ENCODE assay signal across 12 cellular contexts in the genomic region with DNA sequence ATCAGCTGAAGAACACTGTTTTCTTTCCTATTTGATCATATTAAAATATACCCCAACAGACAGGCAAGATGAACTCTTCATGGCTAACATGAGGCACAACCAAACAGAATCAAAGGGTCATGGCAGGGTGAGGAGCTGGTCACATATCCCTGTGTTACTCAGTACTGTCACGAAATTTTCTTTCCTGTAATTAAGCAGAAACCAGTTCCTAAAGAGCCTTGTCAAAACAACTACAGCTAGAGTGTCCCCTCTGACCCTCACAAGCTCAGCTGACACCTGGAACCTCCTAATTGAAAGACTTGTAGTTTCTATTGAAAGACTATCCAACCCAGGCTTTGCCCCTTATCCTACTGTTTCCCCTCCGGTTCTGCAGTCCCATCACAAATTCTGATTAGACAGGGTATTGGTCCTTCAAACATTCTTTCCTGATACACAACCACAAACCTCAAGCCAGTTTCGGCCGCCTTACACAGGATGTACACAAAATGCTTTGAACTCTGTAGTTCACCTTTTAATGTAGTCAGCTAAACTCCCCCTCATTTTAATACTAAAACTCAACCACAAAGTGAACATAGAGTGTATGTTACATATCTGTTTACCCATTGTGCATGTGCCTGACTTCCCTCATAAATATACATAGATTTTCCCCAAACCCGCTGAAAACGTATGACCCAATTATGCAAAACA.
DNase-seq lines count a peak whose midpoint lies in the region; ATAC-seq and TF ChIP-seq lines count a peak whose summit lies in the region.
"Had no signal": no experiment of that assay in that cellular context is flagged by ENCODE, and none has a peak within 500 bp of the region (broad histone marks: within the 10 kb centered on the region; RNA-seq: fewer than 3 reads in every experiment).

No MANE protein-coding gene starts in this region.

- H3K27me3 ChIP-seq in ascending aorta: no peaks in the 10 kb centered on the region

- no peaks in the 10 kb centered on the region for H3K36me3 ChIP-seq in ascending aorta

- ATAC-seq in GM19035 (IDR thresholded peaks at IDR 0.05; ENCODE audit: unreplicated experiment) (peak; percentile 97), HG02623 (IDR thresholded peaks at IDR 0.05; ENCODE audit: unreplicated experiment) (peak; percentile 93), HG03457 (IDR thresholded peaks at IDR 0.05; ENCODE audit: unreplicated experiment) (peak; percentile 93), natural killer cell (no peak)
- no peak for ATAC-seq in effector memory CD8-positive, alpha-beta T cell (replicated peaks)
- ATAC-seq: HepG2 had no signal

- H3K4me1 ChIP-seq in ascending aorta: no peaks in the 10 kb centered on the region

- peaks cover 6% of the 10 kb centered on the region for H3K36me3 Mint-ChIP-seq in natural killer cell
- H3K36me3 Mint-ChIP-seq in effector memory CD8-positive, alpha-beta T cell (ENCODE audit: insufficient read depth): no peaks in the 10 kb centered on the region

- no peaks in the 10 kb centered on the region for H3K4me1 Mint-ChIP-seq in natural killer cell
- H3K4me1 Mint-ChIP-seq in effector memory CD8-positive, alpha-beta T cell (ENCODE audit: low read depth in 2 of 2): no peaks in the 10 kb centered on the region

- intact Hi-C loops in ascending aorta (cut with DNase I): no loop called here
- intact Hi-C loops in natural killer cell (cut with micrococcal nuclease): no loop called here

- no peaks in the 10 kb centered on the region for H3K27me3 Mint-ChIP-seq in natural killer cell (ENCODE audit: low read depth in 2 of 2)
- no peaks in the 10 kb centered on the region for H3K27me3 Mint-ChIP-seq in effector memory CD8-positive, alpha-beta T cell

- no peak overlapping the region for H3K4me3 ChIP-seq in ascending aorta

- H3K4me3 Mint-ChIP-seq in natural killer cell: no peak overlapping the region
- H3K4me3 Mint-ChIP-seq in effector memory CD8-positive, alpha-beta T cell: no peak overlapping the region

- no peak overlapping the region for H3K27ac ChIP-seq in ascending aorta

- TF ChIP-seq CTCF in GM10266 (IDR thresholded peaks at IDR 0.05; ENCODE audit: control insufficient read depth, insufficient read depth, low read depth, missing control alignments) (no peak), ascending aorta (IDR thresholded peaks at IDR 0.05) (no peak), natural killer cell (IDR thresholded peaks at IDR 0.05) (no peak)

- no peak overlapping the region for H3K27ac Mint-ChIP-seq in natural killer cell
- H3K27ac Mint-ChIP-seq in effector memory CD8-positive, alpha-beta T cell: no peak overlapping the region

- DNase-seq in GM10266 (ENCODE audit: extremely low spot score): peak; percentile 10
- no peak for DNase-seq in ascending aorta (ENCODE audit: low spot score in 2 of 2)
- no peak for DNase-seq in natural killer cell
- no peak for DNase-seq in DMS53 (lab: John Stamatoyannopoulos, UW)
- DNase-seq in effector memory CD8-positive, alpha-beta T cell: no peak
- DNase-seq: AML-193, hippocampal formation, NCI-H748 treated with DMSO at 0.1 percent for 48 hours had no signal

- peaks cover 10 to 13% of the 10 kb centered on the region in 2 donors for H3K9me3 Mint-ChIP-seq in natural killer cell
- peaks cover 2 to 11% of the 10 kb centered on the region in 2 donors for H3K9me3 Mint-ChIP-seq in effector memory CD8-positive, alpha-beta T cell

- H3K9me3 ChIP-seq in ascending aorta: no peaks in the 10 kb centered on the region

Comparison
In these comparisons a context has a peak if more than half of its experiments do, and no peak if none do; other contexts are left out.
1. ATAC-seq: peak in GM19035 (single experiment), HG02623 (single experiment) and HG03457 (single experiment); none in natural killer cell (0 of 3) and effector memory CD8-positive, alpha-beta T cell (single experiment).